In the genomic region with DNA sequence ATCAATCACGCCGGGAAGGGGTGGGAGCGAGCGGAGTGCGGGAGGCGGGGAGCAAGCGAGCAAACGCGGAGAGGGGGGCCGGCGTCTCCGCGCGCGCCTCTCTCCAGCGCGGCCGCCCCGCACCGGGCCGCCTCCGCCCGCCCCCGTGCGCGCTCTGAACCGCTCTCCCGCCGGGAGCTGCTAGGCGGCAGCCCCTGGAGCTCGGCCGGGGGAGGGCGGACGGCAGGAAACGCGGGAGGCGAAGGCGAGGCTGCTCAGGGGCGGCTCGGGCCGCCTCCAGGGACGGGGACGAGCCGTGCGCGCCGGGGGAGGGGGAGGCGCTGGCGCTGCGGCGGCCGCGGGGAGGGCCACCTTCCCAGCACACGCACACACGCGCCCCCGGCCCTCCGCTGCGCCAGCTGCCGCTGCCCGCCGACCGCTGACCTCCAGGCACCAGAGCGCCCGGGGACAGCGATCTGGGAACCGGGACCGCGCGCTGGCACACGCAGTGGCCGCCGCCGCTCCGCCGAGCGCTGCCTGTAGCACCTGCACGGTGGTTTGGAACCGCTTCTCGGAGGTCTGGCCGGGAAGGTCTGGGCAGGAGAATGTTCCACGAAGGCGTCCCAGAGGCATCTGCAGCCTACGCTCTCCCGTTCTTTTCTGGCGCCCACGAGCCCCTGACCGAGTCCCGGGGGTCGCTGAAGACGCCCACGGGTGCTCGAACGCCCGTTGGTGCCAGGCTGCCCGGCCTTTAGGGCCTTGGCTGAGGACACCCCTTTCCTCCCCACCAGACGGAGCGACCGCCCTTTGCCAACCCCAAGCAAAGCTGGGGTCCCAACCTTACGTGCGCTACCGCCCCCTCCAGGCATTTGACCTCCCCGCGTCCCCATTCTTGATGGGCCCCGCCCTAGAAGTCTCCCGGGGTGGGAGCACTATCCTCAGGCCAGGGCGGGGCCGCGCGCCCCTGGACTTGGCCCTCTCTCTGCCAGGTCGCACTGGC, we compare ENCODE assay signal across 8 cellular contexts. TPM values are rescaled to one million over a fixed set of nuclear protein-coding genes. Genes with fewer than 3 reads are reported as not detected.
A peak's percentile ranks its signal among the peaks of the same experiment; 100 is the strongest.
DNase-seq lines count a peak whose midpoint lies in the region; ATAC-seq, FAIRE-seq and TF ChIP-seq lines count a peak whose summit lies in the region.

Gene GABBR2 (minus strand): TSS at position 3 of the 979 bp plus-strand sequence. CDS start 198 bp downstream, outside the sequence.

- H3K4me3 ChIP-seq in right atrium auricular region (peak within 1 kb of the TSS; percentile 19 to 45), GM12878 (no peak within 1 kb of the TSS), lower lobe of right lung (peak within 1 kb of the TSS; percentile 25), aorta (ENCODE audit: low read length in 2 of 2) (peak within 1 kb of the TSS; percentile 34 to 47)

- no peaks in the 10 kb centered on the region for H4K20me1 ChIP-seq in GM12878 (ENCODE audit: control insufficient read depth, insufficient read depth)

- H3K4me2 ChIP-seq in GM12878 (ENCODE audit: control insufficient read depth, insufficient read depth): no peak within 1 kb of the TSS

- no peak for TF ChIP-seq POLR2A in GM12878 (IDR thresholded peaks at IDR 0.05; ENCODE audit: low read depth, low read length)

- H3K4me1 ChIP-seq in right atrium auricular region: peaks cover 0 to 24% of the 10 kb centered on the region in 2 donors
- no peaks in the 10 kb centered on the region for H3K4me1 ChIP-seq in GM12878 (ENCODE audit: control insufficient read depth, insufficient read depth, low read length)
- H3K4me1 ChIP-seq in lower lobe of right lung: peaks cover 6% of the 10 kb centered on the region
- no peaks in the 10 kb centered on the region for H3K4me1 ChIP-seq in aorta (ENCODE audit: control insufficient read depth in 1 of 2, insufficient read depth in 2 of 2, low read length in 2 of 2)

- no peaks in the 10 kb centered on the region for H3K36me3 ChIP-seq in right atrium auricular region
- no peaks in the 10 kb centered on the region for H3K36me3 ChIP-seq in GM12878 (ENCODE audit: control insufficient read depth in 2 of 2, insufficient read depth in 2 of 2, low read length in 1 of 2)
- H3K36me3 ChIP-seq in lower lobe of right lung: no peaks in the 10 kb centered on the region
- H3K36me3 ChIP-seq in aorta (ENCODE audit: control insufficient read depth in 1 of 2, insufficient read depth in 2 of 2, low read length in 1 of 2): no peaks in the 10 kb centered on the region

- H3K79me2 ChIP-seq in GM12878 (ENCODE audit: control insufficient read depth, insufficient read depth, low read length): no peaks in the 10 kb centered on the region

- peaks cover 3 to 19% of the 10 kb centered on the region in 2 donors for H3K27me3 ChIP-seq in right atrium auricular region
- H3K27me3 ChIP-seq in GM12878 (replicated peaks in 1 of 2; ENCODE audit: control insufficient read depth in 2 of 2, insufficient read depth in 2 of 2, low read length in 1 of 2): peaks cover 4 to 12% of the 10 kb centered on the region in 2 experiments; a peak in 3 of 4 replicates
- H3K27me3 ChIP-seq in lower lobe of right lung (ENCODE audit: low read depth): peaks cover 79% of the 10 kb centered on the region
- no peaks in the 10 kb centered on the region for H3K27me3 ChIP-seq in aorta (ENCODE audit: control insufficient read depth in 1 of 2, insufficient read depth in 2 of 2, low read length in 1 of 2)

- CTCF ChIA-PET in GM12878 (lab: Yijun Ruan, JAX): no interaction called here

- no peak within 1 kb of the TSS for H2AFZ ChIP-seq in GM12878 (ENCODE audit: control insufficient read depth, low read depth, low read length)

- intact Hi-C loops in left cardiac atrium (cut with DNase I) (loop anchor here in 1 of 2 donors (5.0 kb wide), 1 partner anchor 392 kb away; no protein-coding TSS in a partner anchor), GM12878 (cut with micrococcal nuclease; ENCODE audit: unreplicated experiment) (no loop called here), lower lobe of right lung (cut with DNase I) (no loop called here), aorta (cut with DNase I) (no loop called here)

- 30% methylated on average over 65 of the region's 111 CpGs for WGBS in GM12878 (ENCODE audit: insufficient coverage, insufficient replicate concordance, low lambda C conversion rate, missing lambda C conversion rate)
- WGBS in aorta, 2 donors: 1 to 2% methylated on average over 60 to 111 of the region's 111 CpGs

- TF ChIP-seq EP300 in GM12878 (IDR thresholded peaks at IDR 0.05; ENCODE audit: borderline replicate concordance in 1 of 2, control insufficient read depth in 1 of 2, low read depth in 2 of 2, low read length in 2 of 2): no peak

- RAD21 ChIA-PET in GM12878 (lab: Charles Lee; ENCODE audit: unreplicated experiment): no interaction called here

- H3K9me3 ChIP-seq in right atrium auricular region: no peaks in the 10 kb centered on the region
- no peaks in the 10 kb centered on the region for H3K9me3 ChIP-seq in GM12878 (replicated peaks; ENCODE audit: control insufficient read depth, insufficient read depth, low read length)
- no peaks in the 10 kb centered on the region for H3K9me3 ChIP-seq in lower lobe of right lung
- peaks cover 2% of the 10 kb centered on the region for H3K9me3 ChIP-seq in aorta (ENCODE audit: control insufficient read depth, low read length)

- POLR2A ChIA-PET in GM12878 (lab: Charles Lee): no interaction called here

- SMC1A ChIA-PET in GM12878 (lab: Charles Lee; ENCODE audit: uncharacterized antibody, unreplicated experiment): no interaction called here

- in situ Hi-C loops in GM12878 (cut with MboI): no loop called here

- no peak within 1 kb of the TSS for H3K27ac ChIP-seq in right atrium auricular region
- H3K27ac ChIP-seq in GM12878 (ENCODE audit: control insufficient read depth, insufficient read depth): no peak within 1 kb of the TSS
- H3K27ac ChIP-seq in lower lobe of right lung: no peak within 1 kb of the TSS
- H3K27ac ChIP-seq in aorta (ENCODE audit: low read depth in 1 of 2, low read length in 2 of 2): no peak within 1 kb of the TSS

- no peak for TF ChIP-seq CTCF in right atrium auricular region (IDR thresholded peaks at IDR 0.05)
- TF ChIP-seq CTCF in GM12878 (IDR thresholded peaks at IDR 0.05 in 2 of 3, conservative IDR thresholded peaks at IDR 0.05 in 1 of 3; ENCODE audit: control insufficient read depth in 2 of 3, extremely low read depth in 1 of 3, insufficient read depth in 1 of 3, low read depth in 3 of 3, low read length in 3 of 3): no peak
- no peak for TF ChIP-seq CTCF in lower lobe of right lung (IDR thresholded peaks at IDR 0.05)

- no peak for TF ChIP-seq RAD21 in GM12878 (IDR thresholded peaks at IDR 0.05; ENCODE audit: insufficient read depth, low read depth, low read length)

- H3K9ac ChIP-seq in GM12878 (ENCODE audit: control insufficient read depth, insufficient read depth, low read length): no peak within 1 kb of the TSS

- FAIRE-seq in GM12878 (lab: Jason Lieb, UNC) (no peak), HTR-8/SVneo (lab: Jason Lieb, UNC) (no peak)

- ATAC-seq in left cardiac atrium (no peak), GM12878 (no peak), lower lobe of right lung (no peak), aorta (ENCODE audit: low FRiP score) (no peak), HG02885 (IDR thresholded peaks at IDR 0.05; ENCODE audit: poor library complexity, unreplicated experiment) (no peak)

- BruUV-seq in GM12878 (replicated peaks; lab: Mats Ljungman, UMichigan): no TSS peak

- DNase-seq in right atrium auricular region (ENCODE audit: low spot score) (no peak), left cardiac atrium (no peak), GM12878 (ENCODE audit: low read depth, low spot score) (no peak), lower lobe of right lung (no peak), aorta (no peak), HTR-8/SVneo (ENCODE audit: insufficient read length, low spot score) (no peak)
- no peak for DNase-seq in activated CD4-positive, alpha-beta T cell treated with anti-CD3 and anti-CD28 coated beads for 4 hours

TF ChIP-seq in GM12878, 131 proteins besides CTCF, POLR2A, EP300 and RAD21:
- TF ChIP-seq LARP7 (IDR thresholded peaks at IDR 0.05) (no peak), HDAC6 (IDR thresholded peaks at IDR 0.05; ENCODE audit: unreplicated experiment) (peak; percentile 69)

RNA-seq across cellular contexts. Expression of gene GABBR2, which starts in this region (rescaled TPM):
- under 1 TPM in 1 of 2 donors, not detected in 1; 0.22 TPM for total RNA-seq in right atrium auricular region
- total RNA-seq in left cardiac atrium: under 1 TPM in 1 of 2 donors, not detected in 1; 0.41 TPM
- total RNA-seq in GM12878 (2013; cell fraction: nucleolus; rRNA removed): not detected in 2 replicates
- 0.06 and 0.33 TPM in 2 replicates for total RNA-seq in GM12878 (2014; rRNA removed)
- total RNA-seq in GM12878 (2014; rRNA removed; fragmentation: Illumina TruSeq; extraction: Trizol): 0.04 and 0.05 TPM in 2 replicates
- total RNA-seq in GM12878 (2021): 1.4 TPM in 1 of 2 replicates, not detected in the other
- not detected for polyA plus RNA-seq in GM12878 (2011; ENCODE audit: low read depth)
- polyA plus RNA-seq in GM12878 (2011; rRNA removed): not detected in 2 replicates
- under 0.01 and 0.07 TPM in 2 replicates for polyA plus RNA-seq in GM12878 (2011; cell fraction: cytosol; rRNA removed)
- 0.37 TPM in 1 of 2 replicates, not detected in the other for polyA plus RNA-seq in GM12878 (2011; cell fraction: nucleus; rRNA removed)
- 0.24 and 0.25 TPM in 2 replicates for polyA plus RNA-seq in GM12878 (2012)
- 0.06 TPM in 1 of 2 replicates, not detected in the other for polyA plus RNA-seq in GM12878 (2014; fragmentation: Illumina TruSeq; extraction: Trizol)
- under 1 TPM; 0.02 to 0.05 TPM for polyA plus RNA-seq in GM12878 (2014; fragmentation: Nextera tagmentation; extraction: Ambion mirVana)
- polyA plus RNA-seq in GM12878 (2014; rRNA removed): 0.04 and 0.20 TPM in 2 replicates
- 1 to 10 TPM in 1 of 2 experiments, not detected in 1; 2.2 TPM for polyA plus RNA-seq in GM12878 (2016; fragmentation: Nextera tagmentation; extraction: Ambion mirVana)
- polyA minus RNA-seq in GM12878 (2011; rRNA and poly(A)+ RNA removed): not detected in 2 replicates
- not detected in 2 replicates for polyA minus RNA-seq in GM12878 (2011; cell fraction: cytosol; rRNA and poly(A)+ RNA removed)
- polyA minus RNA-seq in GM12878 (2011; cell fraction: nucleus; rRNA and poly(A)+ RNA removed): not detected in 2 replicates
- 0.24 TPM for total RNA-seq in lower lobe of right lung
- under 1 TPM in 1 of 2 donors, not detected in 1; 0.39 TPM for total RNA-seq in aorta
- polyA plus RNA-seq in aorta: not detected
